In the genomic region with DNA sequence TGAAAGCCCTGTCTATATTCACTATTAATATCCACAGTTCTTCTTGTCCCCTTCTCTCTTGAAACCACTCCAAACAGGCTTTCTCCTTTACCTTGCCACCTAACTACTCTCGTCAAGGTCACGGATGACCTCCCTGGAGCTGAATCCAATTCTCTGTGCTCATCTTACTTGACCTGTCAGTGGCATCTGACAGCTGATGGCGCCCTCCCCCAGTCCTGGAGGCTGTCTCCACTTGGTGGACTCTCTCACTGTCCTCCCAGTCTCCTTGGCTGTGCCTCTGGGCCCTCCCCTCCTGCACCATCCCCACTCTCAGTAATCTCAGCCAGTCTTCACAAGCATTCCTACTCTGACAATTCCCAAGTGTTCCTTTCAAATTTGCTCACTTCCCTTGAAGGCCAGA, we compare ENCODE assay signal across 15 cellular contexts. TPM values are rescaled to one million over a fixed set of nuclear protein-coding genes. Genes with fewer than 3 reads are reported as not detected.
DNase-seq lines count a peak whose midpoint lies in the region; ATAC-seq, FAIRE-seq and TF ChIP-seq lines count a peak whose summit lies in the region.
"Had no signal": no experiment of that assay in that cellular context is flagged by ENCODE, and none has a peak within 500 bp of the region (broad histone marks: within the 10 kb centered on the region; RNA-seq: fewer than 3 reads in every experiment).

No MANE protein-coding gene starts in this region.

- no peak overlapping the region for H2AFZ ChIP-seq in GM23248

- no peaks in the 10 kb centered on the region for H3K9me2 ChIP-seq in GM23248 (ENCODE audit: insufficient read depth)

- H3K27me3 ChIP-seq in GM23248 (replicated peaks; ENCODE audit: insufficient read depth) = no peaks in the 10 kb centered on the region
- H3K27me3 ChIP-seq in skeletal muscle tissue (ENCODE audit: control insufficient read depth in 3 of 3, insufficient read depth in 3 of 3, low read length in 3 of 3) = no peaks in the 10 kb centered on the region
- H3K27me3 ChIP-seq: BE2C had no signal

- peaks cover 71% of the 10 kb centered on the region for H3K79me2 ChIP-seq in GM23248 (ENCODE audit: insufficient read depth)

- H3K9ac ChIP-seq in GM23248 (peak overlapping the region; percentile 16; the same call in 1 of the 2 replicates), kidney (ENCODE audit: low read length in 2 of 2) (peak overlapping the region in 1 of 2 donors; percentile 17), skeletal muscle tissue (ENCODE audit: low read depth in 1 of 3, low read length in 3 of 3) (peak overlapping the region in 1 of 3 donors; percentile 64)

- FAIRE-seq in kidney (lab: Jason Lieb, UNC) = no peak

- no peak overlapping the region for H3K4me2 ChIP-seq in GM23248 (ENCODE audit: unreplicated experiment)

- H3K9me3 ChIP-seq in GM23248 (ENCODE audit: low read depth) (no peaks in the 10 kb centered on the region), kidney (ENCODE audit: control insufficient read depth in 1 of 2, low read length in 2 of 2) (no peaks in the 10 kb centered on the region), skeletal muscle tissue (ENCODE audit: control insufficient read depth in 3 of 3, low read length in 3 of 3) (no peaks in the 10 kb centered on the region)
- H3K9me3 ChIP-seq: BE2C had no signal

- H3K4me3 ChIP-seq in GM23248 = no peak overlapping the region
- H3K4me3 ChIP-seq in kidney (ENCODE audit: low read length in 2 of 2) = no peak overlapping the region
- no peak overlapping the region for H3K4me3 ChIP-seq in skeletal muscle tissue (ENCODE audit: low read length in 3 of 3)

- peaks cover 50% of the 10 kb centered on the region for H3F3A ChIP-seq in GM23248 (ENCODE audit: insufficient read depth)

- no peak overlapping the region for H3K27ac ChIP-seq in GM23248
- peak overlapping the region; percentile 97 for H3K27ac ChIP-seq in RWPE1
- H3K27ac ChIP-seq in kidney (ENCODE audit: low read depth in 2 of 2, low read length in 2 of 2) = peak overlapping the region in 1 of 2 donors; percentile 2
- peak overlapping the region; percentile 66 for H3K27ac ChIP-seq in skeletal muscle tissue (ENCODE audit: low read depth, low read length)

- H3K4me1 ChIP-seq in GM23248 (ENCODE audit: insufficient read depth) (peaks cover 39% of the 10 kb centered on the region), kidney (ENCODE audit: control insufficient read depth in 1 of 2, insufficient read depth in 1 of 2, low read depth in 1 of 2, low read length in 2 of 2) (peaks cover under 1 to 26% of the 10 kb centered on the region in 2 donors), skeletal muscle tissue (ENCODE audit: control insufficient read depth in 3 of 3, insufficient read depth in 3 of 3, low read length in 3 of 3) (peaks cover 63 to 70% (median 66%) of the 10 kb centered on the region in 3 donors)
- H3K4me1 ChIP-seq: BE2C had no signal

- H4K20me1 ChIP-seq in GM23248 (ENCODE audit: insufficient read depth) = peaks cover 12% of the 10 kb centered on the region; the same call in 1 of the 2 replicates

- CTCF ChIA-PET in RWPE1 (lab: Yijun Ruan, JAX) = no interaction called here

- DNase-seq in GM23248 (no peak), RWPE1 (ENCODE audit: low spot score) (no peak), kidney (peak; percentile 72), kidney tubule cell (ENCODE audit: low spot score) (no peak), dermis blood vessel endothelial cell (no peak)
- DNase-seq in stimulated activated CD4-positive, alpha-beta T cell treated with anti-CD3 and anti-CD28 coated beads, Interleukin-12 subunit alpha, Interleukin-12 subunit beta, amount 100 ng/mL, for 4 hours = no peak
- DNase-seq: activated CD8-positive, alpha-beta memory T cell treated with anti-CD3 and anti-CD28 coated beads for 24 hours; activated effector memory CD4-positive, alpha-beta T cell treated with anti-CD3 and anti-CD28 coated beads, Interleukin-2, amount 50 U/mL, for 16 hours; BE2C; left colon; NCI-H2171 treated with DMSO at 0.1 percent for 48 hours had no signal

- intact Hi-C loops in kidney (cut with DNase I) = no loop called here

- WGBS in GM23248 (ENCODE audit: low coverage in 1 of 2, low lambda C conversion rate in 2 of 2, missing lambda C conversion rate in 2 of 2), 2 experiments = 66 to 72% methylated on average over 3 of the region's 3 CpGs

- H3K36me3 ChIP-seq in GM23248 (ENCODE audit: low read depth) = peaks cover 35% of the 10 kb centered on the region; the same call in 1 of the 2 replicates
- peaks cover 21 to 25% of the 10 kb centered on the region in 2 donors for H3K36me3 ChIP-seq in kidney (ENCODE audit: control insufficient read depth in 1 of 2, insufficient read depth in 2 of 2, low read length in 2 of 2)
- H3K36me3 ChIP-seq in skeletal muscle tissue (ENCODE audit: control insufficient read depth in 3 of 3, insufficient read depth in 3 of 3, low read length in 3 of 3) = peaks cover 37 to 49% (median 49%) of the 10 kb centered on the region in 3 donors

- ATAC-seq in HG03108 (IDR thresholded peaks at IDR 0.05; ENCODE audit: unreplicated experiment) = no peak
- ATAC-seq: left colon had no signal

- in situ Hi-C loops in GM23248 (cut with MboI) = no loop called here

- no peak for TF ChIP-seq CTCF in RWPE1 (conservative IDR thresholded peaks at IDR 0.05; ENCODE audit: low read depth)
- no peak for TF ChIP-seq CTCF in kidney (IDR thresholded peaks at IDR 0.05; ENCODE audit: borderline replicate concordance, extremely low read depth, insufficient read depth)

- POLR2A ChIA-PET in RWPE1 (lab: Yijun Ruan, JAX; ENCODE audit: low non-redundant PET) = no interaction called here

RNA-seq across cellular contexts. Expression of a gene that starts 8.7 kb away (rescaled TPM):
- total RNA-seq in GM23248 (2014; rRNA removed; shearing (Covaris generic)) = 89.7 and 92.1 TPM in 2 replicates
- polyA plus RNA-seq in GM23248 (2016; fragmentation: Nextera tagmentation; extraction: Ambion mirVana) (88.2 and 88.8 TPM in 2 replicates), kidney (ENCODE audit: insufficient read depth, low read depth, low replicate concordance) (53.3 TPM)
- total RNA-seq in kidney (206 TPM), skeletal muscle tissue (65.2 TPM), dermis blood vessel endothelial cell (74.3 and 79.6 TPM in 2 replicates)

RNA-seq across cellular contexts. Expression of a gene that starts 19.7 kb away (rescaled TPM):
- 69.2 and 76.2 TPM in 2 replicates for total RNA-seq in GM23248 (2014; rRNA removed; shearing (Covaris generic))
- 29.3 and 32.9 TPM in 2 replicates for polyA plus RNA-seq in GM23248 (2016; fragmentation: Nextera tagmentation; extraction: Ambion mirVana)
- total RNA-seq in kidney = 78.5 TPM
- polyA plus RNA-seq in kidney (ENCODE audit: insufficient read depth, low read depth, low replicate concordance) = 44.5 TPM
- total RNA-seq in skeletal muscle tissue = 38.6 TPM
- total RNA-seq in dermis blood vessel endothelial cell = 58.9 and 160 TPM in 2 replicates

RNA-seq across cellular contexts. Expression of a gene that starts 22.1 kb away (rescaled TPM):
- not detected in 2 replicates for total RNA-seq in GM23248 (2014; rRNA removed; shearing (Covaris generic))
- polyA plus RNA-seq in GM23248 (2016; fragmentation: Nextera tagmentation; extraction: Ambion mirVana) (0.10 TPM in 1 of 2 replicates, not detected in the other), kidney (ENCODE audit: insufficient read depth, low read depth, low replicate concordance) (not detected)
- total RNA-seq in kidney (not detected), skeletal muscle tissue (1.6 TPM), dermis blood vessel endothelial cell (not detected in 2 replicates)
- total RNA-seq: Daoy, left colon, temporal lobe had no signal
